In genomic region chr2:136611451-136611850, GRCh38 we compare ENCODE assay signal across 8 cellular contexts.
"Had no signal": no experiment of that assay in that cellular context is flagged by ENCODE, and none has a peak within 500 bp of the region (broad histone marks: within the 10 kb centered on the region; RNA-seq: fewer than 3 reads in every experiment).

No MANE protein-coding gene starts in this region.

- DNase-seq: GOT3, H7, HFFc6 had no signal

- H3K4me1 ChIP-seq: HAP-1 had no signal

- H3K27ac Mint-ChIP-seq: HFFc6, IgD-negative memory B cell had no signal

- H3K36me3 ChIP-seq: HAP-1 had no signal

- H3K27me3 Mint-ChIP-seq: IgD-negative memory B cell had no signal

- ATAC-seq: HCT116, HepG2 had no signal

- H3K36me3 Mint-ChIP-seq: IgD-negative memory B cell had no signal

- H3K4me3 ChIP-seq: HAP-1 had no signal

- H3K4me3 Mint-ChIP-seq: HFFc6, IgD-negative memory B cell had no signal

- H3K9me3 ChIP-seq: HAP-1 had no signal

- H3K4me1 Mint-ChIP-seq: IgD-negative memory B cell had no signal

- H3K27ac ChIP-seq: HL-60 had no signal
